14 cellular contexts compared by ENCODE assay signal in the genomic region with DNA sequence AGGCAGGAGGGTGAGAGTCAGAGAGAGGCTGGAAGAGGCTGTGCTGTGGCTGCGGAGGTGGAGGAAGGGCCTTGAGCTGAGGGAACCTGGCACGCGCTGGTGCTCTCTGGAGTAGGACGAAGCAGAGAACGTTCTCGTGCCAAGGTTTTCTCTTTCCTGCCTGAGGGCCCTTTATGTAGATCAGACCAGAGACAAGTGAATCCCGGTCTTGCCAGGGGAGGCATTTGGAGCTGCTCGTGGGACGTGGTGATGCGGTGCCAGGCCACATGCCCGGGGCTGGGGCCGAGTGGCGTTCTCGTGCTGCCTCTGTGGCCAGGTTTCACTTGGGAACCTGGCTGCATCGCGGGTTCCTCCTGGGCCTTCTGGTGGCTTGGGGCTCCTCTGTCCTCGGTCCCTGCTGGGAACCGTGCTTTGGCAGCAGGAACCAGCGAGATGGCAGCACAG. TPM values are rescaled to one million over a fixed set of nuclear protein-coding genes. Genes with fewer than 3 reads are reported as not detected.
DNase-seq lines count a peak whose midpoint lies in the region; ATAC-seq and TF ChIP-seq lines count a peak whose summit lies in the region.
"Had no signal": no experiment of that assay in that cellular context is flagged by ENCODE, and none has a peak within 500 bp of the region (broad histone marks: within the 10 kb centered on the region; RNA-seq: fewer than 3 reads in every experiment).

No MANE protein-coding gene starts in this region.

- no peaks in the 10 kb centered on the region for H4K20me1 ChIP-seq in mammary epithelial cell (ENCODE audit: insufficient read depth, low read length)

- 44% methylated on average over 17 of the region's 19 CpGs for WGBS in mammary epithelial cell (ENCODE audit: low coverage, missing lambda C conversion rate)
- WGBS in thyroid gland, 2 donors: 21 to 49% methylated on average over 11 to 13 of the region's 19 CpGs

- intact Hi-C loops in mammary epithelial cell (cut with micrococcal nuclease) (no loop called here), dorsolateral prefrontal cortex (cut with DNase I) (no loop called here), thyroid gland (cut with DNase I) (no loop called here)

- H3K9me3 ChIP-seq in mammary epithelial cell (replicated peaks; ENCODE audit: insufficient read depth, low read length) (no peaks in the 10 kb centered on the region), thyroid gland (no peaks in the 10 kb centered on the region)
- H3K9me3 ChIP-seq: A549, suprapubic skin had no signal

- H3K4me3 ChIP-seq in mammary epithelial cell (replicated peaks in 1 of 3; ENCODE audit: insufficient read depth in 1 of 3, low read depth in 2 of 3, low read length in 3 of 3) (no peak overlapping the region), dorsolateral prefrontal cortex (no peak overlapping the region), thyroid gland (replicated peaks in 1 of 3) (no peak overlapping the region)
- H3K4me3 ChIP-seq: A549, suprapubic skin had no signal

- TF ChIP-seq CTCF in mammary epithelial cell (conservative IDR thresholded peaks at IDR 0.05 in 1 of 2, IDR thresholded peaks at IDR 0.05 in 1 of 2; ENCODE audit: extremely low read depth in 1 of 2, insufficient read depth in 1 of 2, low read depth in 1 of 2, low read length in 2 of 2) (no peak), dorsolateral prefrontal cortex (IDR thresholded peaks at IDR 0.05 in 54 of 56, conservative IDR thresholded peaks at IDR 0.05 in 2 of 56; ENCODE audit: low read depth in 1 of 56, partially characterized antibody in 56 of 56) (no peak), thyroid gland (IDR thresholded peaks at IDR 0.05) (peak in 1 of 6 experiments; percentile 7)

- no peak overlapping the region for H3K27ac ChIP-seq in mammary epithelial cell (ENCODE audit: insufficient read depth, low read depth, low read length)
- H3K27ac ChIP-seq in dorsolateral prefrontal cortex: peak overlapping the region in 38 of 59 donors; percentile 1 to 79 (median 36)
- peak overlapping the region; percentile 77 to 95 (median 88) for H3K27ac ChIP-seq in thyroid gland
- H3K27ac ChIP-seq: A549, epithelial cell of prostate, suprapubic skin had no signal

- H3K27me3 ChIP-seq in mammary epithelial cell (ENCODE audit: insufficient read depth, low read length) (no peaks in the 10 kb centered on the region), dorsolateral prefrontal cortex (no peaks in the 10 kb centered on the region), thyroid gland (no peaks in the 10 kb centered on the region)
- H3K27me3 ChIP-seq: suprapubic skin had no signal

- no peak overlapping the region for H3K9ac ChIP-seq in mammary epithelial cell (ENCODE audit: insufficient read depth, low read length)

- in situ Hi-C loops in T47D (cut with HindIII; ENCODE audit: low pct_unique_long_range_greater_than_20kb, low sequenced_read_pairs) (no loop called here), mammary epithelial cell (cut with MboI; ENCODE audit: low sequenced_read_pairs in 2 of 2) (no loop called here)

- TF ChIP-seq POLR2A in thyroid gland (IDR thresholded peaks at IDR 0.05): peak in 1 of 2 donors; percentile 53

- BruUV-seq in mammary epithelial cell (replicated peaks; lab: Mats Ljungman, UMichigan): no TSS peak

- peaks cover 2% of the 10 kb centered on the region for H3K4me1 ChIP-seq in mammary epithelial cell (ENCODE audit: insufficient read depth, low read length)
- H3K4me1 ChIP-seq in thyroid gland: peaks cover 65 to 66% of the 10 kb centered on the region in 2 donors
- H3K4me1 ChIP-seq: A549 had no signal

- no peaks in the 10 kb centered on the region for H3K36me3 ChIP-seq in mammary epithelial cell (ENCODE audit: insufficient read depth, low read length)
- H3K36me3 ChIP-seq in thyroid gland: peaks cover 0 to 4% of the 10 kb centered on the region in 2 donors

- no peak overlapping the region for H3K4me2 ChIP-seq in mammary epithelial cell (ENCODE audit: insufficient read depth, low read depth, low read length)
- H3K4me2 ChIP-seq: A549 had no signal

- no peak overlapping the region for H2AFZ ChIP-seq in mammary epithelial cell (ENCODE audit: low read depth, low read length)

- CTCF ChIA-PET in mammary epithelial cell (lab: Charles Lee; ENCODE audit: low non-redundant PET): no interaction called here

- dilution Hi-C loops in mammary epithelial cell (cut with HindIII; ENCODE audit: low sequenced_read_pairs): no loop called here

- H3K79me2 ChIP-seq in mammary epithelial cell (ENCODE audit: insufficient read depth, low read length): peaks cover 87% of the 10 kb centered on the region

- ATAC-seq in HG03521 (IDR thresholded peaks at IDR 0.05; ENCODE audit: unreplicated experiment) (no peak), HG03159 (IDR thresholded peaks at IDR 0.05; ENCODE audit: unreplicated experiment) (no peak)
- ATAC-seq: A549 had no signal

- peak; percentile 48 to 84 for DNase-seq in T47D (ENCODE audit: low read depth in 1 of 2, low spot score in 1 of 2)
- DNase-seq in mammary epithelial cell: no peak
- DNase-seq in dorsolateral prefrontal cortex: peak in 2 of 10 donors; percentile 18 to 87
- peak; percentile 62 for DNase-seq in medulla oblongata (ENCODE audit: extremely low spot score)
- peak; percentile 96 for DNase-seq in thyroid gland
- no peak for DNase-seq in DMS 273 (lab: John Stamatoyannopoulos, UW; ENCODE audit: unreplicated experiment)
- DNase-seq: NCI-H2081; NCI-H748 treated with DMSO at 0.1 percent for 48 hours; stimulated activated CD4-positive, alpha-beta T cell treated with anti-CD3 and anti-CD28 coated beads, Interleukin-15, amount 100 ng/mL, for 24 hours had no signal

RNA-seq across cellular contexts. Expression of a gene that starts 54.2 kb away (rescaled TPM):
- total RNA-seq in mammary epithelial cell: 10 to 100 TPM; 20.3 to 33.5 TPM
- 9.0 TPM for polyA plus RNA-seq in mammary epithelial cell
- polyA minus RNA-seq in mammary epithelial cell: 46.2 TPM
- total RNA-seq in dorsolateral prefrontal cortex: 10 to 100 TPM; 35.7 to 91.2 (median 55.2) TPM
- 10 to 100 TPM; 44.3 to 87.2 (median 75.8) TPM for total RNA-seq in thyroid gland

Comparison
In these comparisons a context has a peak if more than half of its experiments do, and no peak if none do; other contexts are left out.
1. DNase-seq: peak in T47D (2 of 2), medulla oblongata (single experiment) and thyroid gland (2 of 2); none in mammary epithelial cell (single experiment) and DMS 273 (single experiment).